In the genomic region with DNA sequence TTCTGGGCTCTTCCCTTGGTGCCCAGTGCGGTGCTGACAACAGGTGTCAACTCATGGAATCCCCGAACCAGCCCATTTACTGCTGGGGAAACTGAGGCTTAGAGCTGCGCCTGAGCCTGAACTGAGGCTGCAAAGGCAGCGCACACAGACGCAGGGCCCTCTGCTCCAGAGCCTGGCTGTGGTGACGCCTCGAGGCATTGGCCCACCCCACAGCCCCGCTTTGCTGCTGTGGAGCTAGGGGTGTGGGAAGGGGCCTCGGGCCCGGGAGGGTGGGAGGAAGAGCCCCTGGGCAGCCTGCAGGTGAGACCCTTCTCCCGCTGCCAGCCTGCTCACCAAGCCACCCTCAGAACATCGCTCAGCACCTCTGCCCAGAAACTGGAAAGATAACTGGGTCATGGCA, we compare ENCODE assay signal across 30 cellular contexts.
"Had no signal": no experiment of that assay in that cellular context is flagged by ENCODE, and none has a peak within 500 bp of the region (broad histone marks: within the 10 kb centered on the region; RNA-seq: fewer than 3 reads in every experiment).

No MANE protein-coding gene starts in this region.

- H3K4me3 ChIP-seq: K562, Peyer's patch had no signal

- H3K36me3 ChIP-seq: brain microvascular endothelial cell, Peyer's patch had no signal

- H3K27ac ChIP-seq: brain microvascular endothelial cell, Peyer's patch, VCaP had no signal

- FAIRE-seq: K562 had no signal

- H3K27me3 ChIP-seq: brain microvascular endothelial cell, Peyer's patch had no signal

- H3K4me1 ChIP-seq: Peyer's patch had no signal

- DNase-seq: activated B cell treated with CpG ODN at 0.5 μM for 24 hours; activated CD4-positive, alpha-beta memory T cell treated with anti-CD3 and anti-CD28 coated beads, Interleukin-2, amount 10 ng/mL, durations not matched to agents 7 days and 5 days; activated CD4-positive, alpha-beta T cell treated with anti-CD3 and anti-CD28 coated beads for 1 hour; activated CD4-positive, alpha-beta T cell treated with anti-CD3 and anti-CD28 coated beads for 48 hours; activated gamma-delta T cell treated with Interleukin-2 at 50 U/mL for 16 hours; activated naive CD4-positive, alpha-beta T cell treated with anti-CD3 and anti-CD28 coated beads for 36 hours; activated T-cell treated with anti-CD3 and anti-CD28 coated beads, Interleukin-2, amount 50 U/mL, for 24 hours; amniotic stem cell; brain microvascular endothelial cell; central memory CD4-positive, alpha-beta T cell; NCI-H1092 treated with DMSO at 0.1 percent for 48 hours; NCI-H1417; NCI-H146; NCI-H187; NCI-H2029 treated with DMSO at 0.1 percent for 48 hours; NCI-H2107; NCI-H2171; NCI-H510A; NCI-H526; NCI-H748 treated with DMSO at 0.1 percent for 48 hours; NK-92 treated with Interleukin-12 subunit alpha and Interleukin-12 subunit beta, amount 100 ng/mL, for 24 hours; PC-3; RPMI8226; SIG-M5; T-cell; T-helper 2 cell; T-helper 9 cell had no signal

- H3K9me3 ChIP-seq: Peyer's patch had no signal
